9 cellular contexts compared by ENCODE assay signal in genomic region chr12:123267991-123268843, GRCh38. TPM values are rescaled to one million over a fixed set of nuclear protein-coding genes. Genes with fewer than 3 reads are reported as not detected.
DNase-seq lines count a peak whose midpoint lies in the region; ATAC-seq and TF ChIP-seq lines count a peak whose summit lies in the region.
"Had no signal": no experiment of that assay in that cellular context is flagged by ENCODE, and none has a peak within 500 bp of the region (broad histone marks: within the 10 kb centered on the region; RNA-seq: fewer than 3 reads in every experiment).

No MANE protein-coding gene starts in this region.

- peak overlapping the region; percentile 98 for H3K4me2 ChIP-seq in mammary epithelial cell (ENCODE audit: insufficient read depth, low read depth, low read length)

- WGBS in mammary epithelial cell (ENCODE audit: low coverage, missing lambda C conversion rate): 45% methylated on average over 22 of the region's 36 CpGs

- H3K36me3 Mint-ChIP-seq in naive B cell: no peaks in the 10 kb centered on the region
- no peaks in the 10 kb centered on the region for H3K36me3 Mint-ChIP-seq in T-helper 17 cell (ENCODE audit: low read depth)

- H3K79me2 ChIP-seq in mammary epithelial cell (ENCODE audit: insufficient read depth, low read length): peaks cover 80% of the 10 kb centered on the region

- H3K9me3 Mint-ChIP-seq in naive B cell: no peaks in the 10 kb centered on the region

- H3K4me1 Mint-ChIP-seq in naive B cell: peaks cover 25 to 38% (median 30%) of the 10 kb centered on the region in 3 donors
- peaks cover 7% of the 10 kb centered on the region for H3K4me1 Mint-ChIP-seq in T-helper 17 cell

- TF ChIP-seq CTCF in mammary epithelial cell (conservative IDR thresholded peaks at IDR 0.05 in 1 of 2, IDR thresholded peaks at IDR 0.05 in 1 of 2; ENCODE audit: extremely low read depth in 1 of 2, insufficient read depth in 1 of 2, low read depth in 1 of 2, low read length in 2 of 2): no peak

- intact Hi-C loops in mammary epithelial cell (cut with micrococcal nuclease): loop anchor here (10.0 kb wide), 1 partner anchor 707 kb away; the partner anchor contains the start of genes CCDC92 and ZNF664

- H3K4me1 ChIP-seq in mammary epithelial cell (ENCODE audit: insufficient read depth, low read length): peaks cover 25% of the 10 kb centered on the region

- H3K9ac ChIP-seq in mammary epithelial cell (ENCODE audit: insufficient read depth, low read length): no peak overlapping the region

- H4K20me1 ChIP-seq in mammary epithelial cell (ENCODE audit: insufficient read depth, low read length): no peaks in the 10 kb centered on the region

- H3K27ac ChIP-seq in mammary epithelial cell (ENCODE audit: insufficient read depth, low read depth, low read length): no peak overlapping the region

- H3K9me3 ChIP-seq in mammary epithelial cell (replicated peaks; ENCODE audit: insufficient read depth, low read length) (no peaks in the 10 kb centered on the region), T-helper 17 cell (ENCODE audit: control insufficient read depth, low read length, poor library complexity, severe bottlenecking) (no peaks in the 10 kb centered on the region)

- no TSS peak for BruUV-seq in mammary epithelial cell (replicated peaks; lab: Mats Ljungman, UMichigan)

- in situ Hi-C loops in mammary epithelial cell (cut with MboI; ENCODE audit: low sequenced_read_pairs in 2 of 2): no loop called here

- H3K27me3 ChIP-seq in mammary epithelial cell (ENCODE audit: insufficient read depth, low read length): no peaks in the 10 kb centered on the region
- H3K27me3 ChIP-seq: cardiac muscle cell had no signal

- DNase-seq in DMS 273 treated with DMSO at 0.1 percent for 48 hours (lab: John Stamatoyannopoulos, UW): peak; percentile 71
- DNase-seq in NCI-H1417 treated with DMSO at 0.1 percent for 48 hours (lab: John Stamatoyannopoulos, UW): peak; percentile 73
- no peak for DNase-seq in mammary epithelial cell
- DNase-seq in naive B cell: peak; percentile 15
- DNase-seq in left lobe of liver (ENCODE audit: low spot score): no peak
- no peak for DNase-seq in AG08396 (ENCODE audit: low spot score)
- no peak for DNase-seq in T-helper 17 cell

- no peak for ATAC-seq in naive B cell (ENCODE audit: low read depth in 2 of 2)
- ATAC-seq in left lobe of liver: no peak
- ATAC-seq in T-helper 17 cell: no peak
- ATAC-seq in HG02763 (IDR thresholded peaks at IDR 0.05; ENCODE audit: unreplicated experiment): no peak

- dilution Hi-C loops in mammary epithelial cell (cut with HindIII; ENCODE audit: low sequenced_read_pairs): no loop called here

- CTCF ChIA-PET in mammary epithelial cell (lab: Charles Lee; ENCODE audit: low non-redundant PET): no interaction called here

- peak overlapping the region in 1 of 3 experiments; percentile 6 for H3K4me3 ChIP-seq in mammary epithelial cell (replicated peaks in 1 of 3; ENCODE audit: insufficient read depth in 1 of 3, low read depth in 2 of 3, low read length in 3 of 3)
- H3K4me3 ChIP-seq: cardiac muscle cell had no signal

- H3K27me3 Mint-ChIP-seq in naive B cell (no peaks in the 10 kb centered on the region), T-helper 17 cell (no peaks in the 10 kb centered on the region)

- H2AFZ ChIP-seq in mammary epithelial cell (ENCODE audit: low read depth, low read length): no peak overlapping the region

- peaks cover 9% of the 10 kb centered on the region for H3K36me3 ChIP-seq in mammary epithelial cell (ENCODE audit: insufficient read depth, low read length)
- H3K36me3 ChIP-seq: cardiac muscle cell had no signal

- H3K27ac Mint-ChIP-seq in naive B cell (peak overlapping the region in 3 of 6 donors; percentile 75 to 86 (median 75)), T-helper 17 cell (no peak overlapping the region)

- H3K4me3 Mint-ChIP-seq in naive B cell: peak overlapping the region; percentile 77 to 87 (median 84)
- no peak overlapping the region for H3K4me3 Mint-ChIP-seq in T-helper 17 cell

RNA-seq across cellular contexts. Expression of gene CDK2AP1, which starts 3.4 kb away (rescaled TPM):
- total RNA-seq in mammary epithelial cell: 100 to 1,000 TPM; 147 to 222 TPM
- polyA plus RNA-seq in mammary epithelial cell: 226 TPM
- 73.5 TPM for polyA minus RNA-seq in mammary epithelial cell
- 1 to 10 TPM; 2.0 to 6.3 (median 3.8) TPM for polyA plus RNA-seq in naive B cell (ENCODE audit: low read depth in 6 of 6)
- 31.3 TPM for total RNA-seq in left lobe of liver
- 10 to 100 TPM in 1 of 2 donors, 1 to 10 TPM in 1; 6.3 to 21.4 TPM for total RNA-seq in T-helper 17 cell

RNA-seq across cellular contexts. Expression of gene MTRFR, which starts 35.0 kb away (rescaled TPM):
- total RNA-seq in mammary epithelial cell (10 to 100 TPM; 11.5 to 20.5 TPM), left lobe of liver (7.4 TPM), T-helper 17 cell (10 to 100 TPM; 23.2 to 24.5 TPM)
- polyA plus RNA-seq in mammary epithelial cell (16.0 TPM), naive B cell (ENCODE audit: low read depth in 6 of 6) (10 to 100 TPM; 23.7 to 34.2 (median 30.3) TPM)
- 7.3 TPM for polyA minus RNA-seq in mammary epithelial cell

RNA-seq across cellular contexts. Expression of gene MPHOSPH9, which starts 35.3 kb away (rescaled TPM):
- 10 to 100 TPM; 23.2 to 30.2 TPM for total RNA-seq in mammary epithelial cell
- 6.5 TPM for polyA plus RNA-seq in mammary epithelial cell
- polyA minus RNA-seq in mammary epithelial cell: 35.0 TPM
- polyA plus RNA-seq in naive B cell (ENCODE audit: low read depth in 6 of 6): 10 to 100 TPM; 20.2 to 33.6 (median 28.6) TPM
- total RNA-seq in left lobe of liver: 22.2 TPM
- 10 to 100 TPM; 57.7 to 68.3 TPM for total RNA-seq in T-helper 17 cell

Comparison
In these comparisons a context has a peak if more than half of its experiments do, and no peak if none do; other contexts are left out.
1. DNase-seq: peak in DMS 273 treated with DMSO at 0.1 percent for 48 hours (single experiment), NCI-H1417 treated with DMSO at 0.1 percent for 48 hours (single experiment) and naive B cell (single experiment); none in mammary epithelial cell (single experiment), left lobe of liver (single experiment), AG08396 (single experiment) and T-helper 17 cell (0 of 3).